Comparison of ENCODE assay signal across 15 cellular contexts in the genomic region with DNA sequence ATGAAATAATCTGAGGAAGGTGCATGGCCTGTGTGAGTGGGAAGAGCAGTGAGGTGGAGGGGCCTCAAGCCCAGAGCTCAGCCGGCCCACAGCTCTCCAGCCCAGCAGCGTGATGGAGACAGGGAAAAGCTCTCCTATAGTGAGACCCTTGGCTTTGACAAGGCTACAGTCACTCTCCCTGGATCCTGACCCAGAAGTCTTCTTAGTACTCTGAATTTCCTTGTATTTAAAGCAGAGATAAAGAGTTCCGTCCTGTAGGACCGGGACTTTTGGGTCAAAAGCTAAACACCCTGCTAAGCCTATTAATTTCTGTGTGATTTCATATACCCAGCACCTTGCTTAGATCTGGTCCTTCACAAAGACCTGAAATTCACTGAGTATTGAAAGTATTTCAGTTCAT. TPM values are rescaled to one million over a fixed set of nuclear protein-coding genes. Genes with fewer than 3 reads are reported as not detected.
DNase-seq lines count a peak whose midpoint lies in the region; ATAC-seq and TF ChIP-seq lines count a peak whose summit lies in the region.
"Had no signal": no experiment of that assay in that cellular context is flagged by ENCODE, and none has a peak within 500 bp of the region (broad histone marks: within the 10 kb centered on the region; RNA-seq: fewer than 3 reads in every experiment).

No MANE protein-coding gene starts in this region.

- no peak for TF ChIP-seq CTCF in VCaP (conservative IDR thresholded peaks at IDR 0.05)
- no peak for TF ChIP-seq CTCF in neural crest cell (conservative IDR thresholded peaks at IDR 0.05)
- TF ChIP-seq CTCF in testis (IDR thresholded peaks at IDR 0.05) = no peak

- 71 to 84% methylated on average over 4 of the region's 4 CpGs for WGBS in testis, 2 donors

- H3K27ac Mint-ChIP-seq in neural crest cell (ENCODE audit: unreplicated experiment) = peak overlapping the region; percentile 1

- no peak for DNase-seq in caudate nucleus (lab: John Stamatoyannopoulos, UW)
- no peak for DNase-seq in neural crest cell (ENCODE audit: low read depth, low spot score)
- DNase-seq in testis = no peak
- no peak for DNase-seq in stimulated activated CD4-positive, alpha-beta T cell treated with anti-CD3 and anti-CD28 coated beads, Interleukin-15, amount 100 ng/mL, for 24 hours
- no peak for DNase-seq in iPS-NIHi11 (ENCODE audit: low spot score)
- DNase-seq: DMS 273 treated with DMSO at 0.1 percent for 48 hours, GF-D8, KG1, NCI-H1048, NCI-H146, NCI-H524 had no signal

- no peaks in the 10 kb centered on the region for H3K36me3 ChIP-seq in testis (ENCODE audit: low read depth, missing control alignments)

- H3K27me3 Mint-ChIP-seq in neural crest cell (ENCODE audit: low read depth) = no peaks in the 10 kb centered on the region

- intact Hi-C loops in testis (cut with DNase I; ENCODE audit: low total_unique reads) = no loop called here

- no peak for ATAC-seq in GM21423 (IDR thresholded peaks at IDR 0.05; ENCODE audit: unreplicated experiment)

- H3K27me3 ChIP-seq in testis = no peaks in the 10 kb centered on the region

- H3K9me3 ChIP-seq in testis = no peaks in the 10 kb centered on the region

- no peak overlapping the region for H3K4me3 Mint-ChIP-seq in neural crest cell

- no peak overlapping the region for H3K4me3 ChIP-seq in testis
- H3K4me3 ChIP-seq: PC-9 had no signal

- H3K4me1 ChIP-seq in testis = peaks cover 18% of the 10 kb centered on the region

- no peaks in the 10 kb centered on the region for H3K36me3 Mint-ChIP-seq in neural crest cell (ENCODE audit: low read depth)

- H3K27ac ChIP-seq in VCaP (peak overlapping the region; percentile 87), caudate nucleus (ENCODE audit: low read depth, low read length) (peak overlapping the region; percentile 17), testis (peak overlapping the region; percentile 32 to 62)
- H3K27ac ChIP-seq: C4-2B, PC-9 had no signal

- H3K4me1 Mint-ChIP-seq in neural crest cell = peaks cover 65% of the 10 kb centered on the region

- H3K9me3 Mint-ChIP-seq in neural crest cell = no peaks in the 10 kb centered on the region

- TF ChIP-seq POLR2A in testis (IDR thresholded peaks at IDR 0.05) = no peak

RNA-seq across cellular contexts. Expression of a gene that starts 48.2 kb away (rescaled TPM):
- 4.4 and 4.6 TPM in 2 replicates for total RNA-seq in neural crest cell
- 100 to 1,000 TPM; 111 to 135 TPM for total RNA-seq in testis
- 51.6 TPM for polyA plus RNA-seq in testis (ENCODE audit: insufficient read depth, low read depth, low replicate concordance)

Comparison
In these comparisons a context has a peak if more than half of its experiments do, and no peak if none do; other contexts are left out.
1. H3K27ac ChIP-seq: peak in every context shown above with its lines; median percentile 87 in VCaP; 47 in testis; 17 in caudate nucleus.
2. RNA of a gene that starts 48.2 kb away (total RNA-seq): 111 to 135 TPM in testis; 4.4 to 4.6 TPM in neural crest cell; every median in the first group is over 10 times any median in the second.